In the genomic region with DNA sequence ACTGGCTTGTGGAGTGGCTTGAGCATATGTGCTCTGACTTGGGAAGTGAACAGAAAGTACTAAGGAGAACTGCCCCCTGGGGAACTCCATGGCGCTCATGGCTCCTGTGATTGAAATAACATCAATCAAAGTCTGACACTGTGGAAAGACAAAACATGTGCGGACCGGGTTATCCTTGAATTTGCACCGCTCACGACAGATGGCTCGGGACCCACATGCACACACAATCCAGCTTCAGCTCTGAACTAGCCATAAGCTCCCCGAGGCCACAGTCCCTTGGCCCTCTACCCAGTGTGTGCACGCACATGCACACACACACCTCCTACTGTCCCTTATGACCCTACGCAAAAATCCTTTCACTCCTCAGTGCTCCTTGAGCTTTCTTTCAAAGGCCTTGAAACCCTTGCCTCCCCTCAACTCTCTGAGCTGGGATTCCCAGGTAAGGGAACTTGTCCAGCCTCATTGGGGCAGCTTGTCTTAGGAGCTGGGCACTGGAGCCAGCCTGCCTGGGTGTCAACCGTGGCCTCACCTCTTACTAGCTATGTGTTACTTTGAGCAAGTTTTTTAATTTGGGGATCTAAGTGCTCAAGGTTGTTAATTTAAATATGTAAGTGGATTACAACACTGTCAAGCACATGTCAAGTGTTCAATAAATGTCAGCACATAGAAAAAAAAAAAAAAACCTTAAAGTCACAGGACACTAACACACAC, we compare ENCODE assay signal across 15 cellular contexts. TPM values are rescaled to one million over a fixed set of nuclear protein-coding genes. Genes with fewer than 3 reads are reported as not detected.
DNase-seq lines count a peak whose midpoint lies in the region; ATAC-seq and TF ChIP-seq lines count a peak whose summit lies in the region.
"Had no signal": no experiment of that assay in that cellular context is flagged by ENCODE, and none has a peak within 500 bp of the region (broad histone marks: within the 10 kb centered on the region; RNA-seq: fewer than 3 reads in every experiment).

No MANE protein-coding gene starts in this region.

- H2AFZ ChIP-seq in HCT116 (ENCODE audit: low read depth, low read length, poor library complexity, severe bottlenecking), result peak overlapping the region; percentile 90

- H3K27me3 ChIP-seq in Caco-2 (replicated peaks; ENCODE audit: control insufficient read depth, insufficient read depth, low read length) (no peaks in the 10 kb centered on the region), HCT116 (ENCODE audit: insufficient read depth, low read length) (no peaks in the 10 kb centered on the region)
- H3K27me3 ChIP-seq in naive thymus-derived CD4-positive, alpha-beta T cell (ENCODE audit: control insufficient read depth in 2 of 2, insufficient read depth in 2 of 2, low read length in 2 of 2), result no peaks in the 10 kb centered on the region
- H3K27me3 ChIP-seq: ascending aorta had no signal

- H3K27ac Mint-ChIP-seq in Caco-2 (ENCODE audit: unreplicated experiment), result no peak overlapping the region
- peak overlapping the region; percentile 99 for H3K27ac Mint-ChIP-seq in activated T-helper 1 cell treated with anti-CD3 and anti-CD28 coated beads, Interleukin-12 subunit alpha, Interleukin-12 subunit beta, Interleukin-2, Interleukin-4 antibody, amounts not matched to agents 30 ng/mL and 10 ng/mL and 1 ng/mL, durations not matched to agents 14 hours and 24 hours and 36 hours
- H3K27ac Mint-ChIP-seq in naive thymus-derived CD4-positive, alpha-beta T cell, result peak overlapping the region; percentile 88 to 99 (median 96)

- no peak overlapping the region for H3K9ac ChIP-seq in HCT116 (ENCODE audit: low read length)

- H3K27me3 Mint-ChIP-seq in Caco-2 (ENCODE audit: insufficient read depth, unreplicated experiment), result no peaks in the 10 kb centered on the region
- no peaks in the 10 kb centered on the region for H3K27me3 Mint-ChIP-seq in activated T-helper 1 cell treated with anti-CD3 and anti-CD28 coated beads, Interleukin-12 subunit alpha, Interleukin-12 subunit beta, Interleukin-2, Interleukin-4 antibody, amounts not matched to agents 30 ng/mL and 10 ng/mL and 1 ng/mL, durations not matched to agents 14 hours and 24 hours and 36 hours (ENCODE audit: insufficient read depth)
- H3K27me3 Mint-ChIP-seq in naive thymus-derived CD4-positive, alpha-beta T cell, result no peaks in the 10 kb centered on the region

- H4K20me1 ChIP-seq in HCT116 (ENCODE audit: insufficient read depth), result no peaks in the 10 kb centered on the region
- H4K20me1 ChIP-seq: BLaER1 treated with 17β-estradiol and CSF1 and Interleukin-3, amounts not matched to agents 10 nM and 100 nM had no signal

- CTCF ChIA-PET in Caco-2 (lab: Charles Lee), result interaction anchor here (0.7 to 3.0 kb wide), 5 partner anchors 11 to 92 kb away, joined by 3 to 13 read pairs (median 4); no protein-coding TSS in a partner anchor
- CTCF ChIA-PET in HCT116 (lab: Charles Lee), result interaction anchor here (1.4 to 2.9 kb wide), 4 partner anchors 38 to 92 kb away, joined by 4 to 27 read pairs (median 13); a partner anchor contains a TSS
- CTCF ChIA-PET in naive thymus-derived CD4-positive, alpha-beta T cell (lab: Charles Lee), result interaction anchor here (0.8 to 14.9 kb wide), 9 partner anchors 10 to 55 kb away, joined by 3 to 502 read pairs (median 28); a partner anchor contains a TSS

- H3K9me3 Mint-ChIP-seq in Caco-2 (ENCODE audit: unreplicated experiment), result no peaks in the 10 kb centered on the region
- no peaks in the 10 kb centered on the region for H3K9me3 Mint-ChIP-seq in activated T-helper 1 cell treated with anti-CD3 and anti-CD28 coated beads, Interleukin-12 subunit alpha, Interleukin-12 subunit beta, Interleukin-2, Interleukin-4 antibody, amounts not matched to agents 30 ng/mL and 10 ng/mL and 1 ng/mL, durations not matched to agents 14 hours and 24 hours and 36 hours
- no peaks in the 10 kb centered on the region for H3K9me3 Mint-ChIP-seq in naive thymus-derived CD4-positive, alpha-beta T cell

- peak overlapping the region; percentile 71 for H3K4me3 Mint-ChIP-seq in Caco-2 (ENCODE audit: unreplicated experiment)
- peak overlapping the region; percentile 90 for H3K4me3 Mint-ChIP-seq in activated T-helper 1 cell treated with anti-CD3 and anti-CD28 coated beads, Interleukin-12 subunit alpha, Interleukin-12 subunit beta, Interleukin-2, Interleukin-4 antibody, amounts not matched to agents 30 ng/mL and 10 ng/mL and 1 ng/mL, durations not matched to agents 14 hours and 24 hours and 36 hours
- H3K4me3 Mint-ChIP-seq in naive thymus-derived CD4-positive, alpha-beta T cell, result peak overlapping the region; percentile 71 to 97 (median 92)

- H3K4me1 Mint-ChIP-seq in Caco-2 (ENCODE audit: low read depth, unreplicated experiment), result no peaks in the 10 kb centered on the region
- peaks cover 67% of the 10 kb centered on the region for H3K4me1 Mint-ChIP-seq in activated T-helper 1 cell treated with anti-CD3 and anti-CD28 coated beads, Interleukin-12 subunit alpha, Interleukin-12 subunit beta, Interleukin-2, Interleukin-4 antibody, amounts not matched to agents 30 ng/mL and 10 ng/mL and 1 ng/mL, durations not matched to agents 14 hours and 24 hours and 36 hours (ENCODE audit: low read depth)
- peaks cover 28 to 72% (median 66%) of the 10 kb centered on the region in 7 donors for H3K4me1 Mint-ChIP-seq in naive thymus-derived CD4-positive, alpha-beta T cell

- RAD21 ChIA-PET in HCT116 (lab: Charles Lee; ENCODE audit: low non-redundant PET in 1 of 2, low total read pairs in 2 of 2, uncharacterized antibody in 2 of 2, unreplicated experiment in 2 of 2), result interaction anchor here in 1 of 2 experiments (0.9 kb wide), 1 partner anchor 56 kb away, joined by 3 read pairs; no protein-coding TSS in a partner anchor

- H3K9me2 ChIP-seq in HCT116 (ENCODE audit: insufficient read depth), result no peaks in the 10 kb centered on the region

- peaks cover 7% of the 10 kb centered on the region for H3K36me3 Mint-ChIP-seq in Caco-2 (ENCODE audit: insufficient read depth, unreplicated experiment)
- peaks cover 2% of the 10 kb centered on the region for H3K36me3 Mint-ChIP-seq in activated T-helper 1 cell treated with anti-CD3 and anti-CD28 coated beads, Interleukin-12 subunit alpha, Interleukin-12 subunit beta, Interleukin-2, Interleukin-4 antibody, amounts not matched to agents 30 ng/mL and 10 ng/mL and 1 ng/mL, durations not matched to agents 14 hours and 24 hours and 36 hours (ENCODE audit: low read depth)
- H3K36me3 Mint-ChIP-seq in naive thymus-derived CD4-positive, alpha-beta T cell, result peaks cover 0 to 19% (median 0%) of the 10 kb centered on the region in 5 donors

- intact Hi-C loops in Caco-2 (cut with micrococcal nuclease; ENCODE audit: unreplicated experiment) (loop anchor here (1.0 to 2.0 kb wide), 2 partner anchors 56 to 87 kb away; a partner anchor contains a TSS), HCT116 (cut with micrococcal nuclease) (no loop called here)
- intact Hi-C loops in activated T-helper 1 cell treated with anti-CD3 and anti-CD28 coated beads, Interleukin-12 subunit alpha, Interleukin-12 subunit beta, Interleukin-2, Interleukin-4 antibody, amounts not matched to agents 30 ng/mL and 10 ng/mL and 1 ng/mL, durations not matched to agents 14 hours and 24 hours and 36 hours (cut with micrococcal nuclease), result loop anchor here (1.0 to 10.0 kb wide), 3 partner anchors 37 to 129 kb away; a partner anchor contains a TSS
- intact Hi-C loops in naive thymus-derived CD4-positive, alpha-beta T cell (cut with micrococcal nuclease), result loop anchor here (5.0 to 10.0 kb wide), 3 partner anchors 36 to 267 kb away; a partner anchor contains a TSS

- no peak for TF ChIP-seq RAD21 in HCT116 (IDR thresholded peaks at IDR 0.05; ENCODE audit: low read depth)

- H3K36me3 ChIP-seq in Caco-2 (ENCODE audit: control insufficient read depth, insufficient read depth, low read length) (no peaks in the 10 kb centered on the region), HCT116 (ENCODE audit: control insufficient read depth in 1 of 2, insufficient read depth in 2 of 2, low read length in 2 of 2) (no peaks in the 10 kb centered on the region)
- H3K36me3 ChIP-seq in naive thymus-derived CD4-positive, alpha-beta T cell (ENCODE audit: control insufficient read depth in 2 of 3, insufficient read depth in 3 of 3, low read length in 3 of 3), result no peaks in the 10 kb centered on the region
- H3K36me3 ChIP-seq: ascending aorta; BLaER1 treated with 17β-estradiol and CSF1 and Interleukin-3, amounts not matched to agents 10 nM and 100 nM had no signal

- TF ChIP-seq CTCF in Caco-2 (IDR thresholded peaks at IDR 0.05; ENCODE audit: insufficient read depth in 1 of 2, low read depth in 1 of 2, low read length in 1 of 2, severe bottlenecking in 1 of 2, unreplicated experiment in 1 of 2) (no peak), HCT116 (IDR thresholded peaks at IDR 0.05 in 2 of 3, conservative IDR thresholded peaks at IDR 0.05 in 1 of 3; ENCODE audit: borderline replicate concordance in 1 of 3, insufficient read depth in 1 of 3, low read depth in 2 of 3, low read length in 2 of 3) (no peak)

- H3K4me2 ChIP-seq in HCT116 (ENCODE audit: low read length), result no peak overlapping the region

- no peak for TF ChIP-seq POLR2A in HCT116 (IDR thresholded peaks at IDR 0.05; ENCODE audit: borderline replicate concordance, extremely low read depth, insufficient read depth, insufficient read length)

- POLR2A ChIA-PET in Caco-2 (lab: Charles Lee) (no interaction called here), HCT116 (lab: Charles Lee) (interaction anchor here (1.1 kb wide), 1 partner anchor 54 kb away, joined by 3 read pairs; no protein-coding TSS in a partner anchor)
- POLR2A ChIA-PET in naive thymus-derived CD4-positive, alpha-beta T cell (lab: Charles Lee), result interaction anchor here (0.6 to 15.7 kb wide), 10 partner anchors 10 to 1835 kb away, joined by 3 to 1031 read pairs (median 14); a partner anchor contains a TSS

- no TSS peak for BruUV-seq in Caco-2 (replicated peaks; lab: Mats Ljungman, UMichigan)
- no TSS peak for BruUV-seq in HCT116 (replicated peaks; lab: Mats Ljungman, UMichigan)

- H3K4me1 ChIP-seq in Caco-2 (no peaks in the 10 kb centered on the region), HCT116 (ENCODE audit: control insufficient read depth in 1 of 2, insufficient read depth in 2 of 2, low read length in 2 of 2) (peaks cover 8 to 19% of the 10 kb centered on the region in 2 experiments; a peak in 3 of 4 replicates)
- peaks cover 22 to 65% of the 10 kb centered on the region in 2 donors for H3K4me1 ChIP-seq in naive thymus-derived CD4-positive, alpha-beta T cell (ENCODE audit: control insufficient read depth in 2 of 2, insufficient read depth in 2 of 2, low read length in 2 of 2)

- no peak overlapping the region for H3K27ac ChIP-seq in HCT116 (ENCODE audit: low read depth, low read length)
- H3K27ac ChIP-seq in naive thymus-derived CD4-positive, alpha-beta T cell (ENCODE audit: low read depth, low read length), result peak overlapping the region; percentile 80
- H3K27ac ChIP-seq: ascending aorta; BLaER1 treated with 17β-estradiol and CSF1 and Interleukin-3, amounts not matched to agents 10 nM and 100 nM had no signal

- no peak overlapping the region for H3K4me3 ChIP-seq in Caco-2 (ENCODE audit: low read depth, low read length)
- H3K4me3 ChIP-seq in HCT116 (replicated peaks in 1 of 2; ENCODE audit: low read depth in 1 of 2, low read length in 2 of 2), result no peak overlapping the region
- no peak overlapping the region for H3K4me3 ChIP-seq in naive thymus-derived CD4-positive, alpha-beta T cell (ENCODE audit: low read length)
- H3K4me3 ChIP-seq: ascending aorta had no signal

- ATAC-seq in HCT116, result no peak
- ATAC-seq in naive thymus-derived CD4-positive, alpha-beta T cell, result no peak
- ATAC-seq in HG02588 (IDR thresholded peaks at IDR 0.05; ENCODE audit: unreplicated experiment), result no peak

- H3K9me3 ChIP-seq in Caco-2 (no peaks in the 10 kb centered on the region), HCT116 (ENCODE audit: control insufficient read depth in 1 of 2, insufficient read depth in 1 of 2, low read depth in 1 of 2, low read length in 2 of 2) (no peaks in the 10 kb centered on the region)
- H3K9me3 ChIP-seq in naive thymus-derived CD4-positive, alpha-beta T cell (ENCODE audit: control insufficient read depth in 2 of 3, low read length in 3 of 3), result no peaks in the 10 kb centered on the region
- H3K9me3 ChIP-seq: ascending aorta; BLaER1 treated with 17β-estradiol and CSF1 and Interleukin-3, amounts not matched to agents 10 nM and 100 nM had no signal

- DNase-seq in Caco-2, result no peak
- DNase-seq in HCT116 (ENCODE audit: low read depth, low spot score), result no peak
- no peak for DNase-seq in activated T-helper 1 cell treated with anti-CD3 and anti-CD28 coated beads, Interleukin-12 subunit alpha, Interleukin-12 subunit beta, Interleukin-2, Interleukin-4 antibody, amounts not matched to agents 30 ng/mL and 10 ng/mL and 1 ng/mL, durations not matched to agents 14 hours and 24 hours and 36 hours (ENCODE audit: low spot score)
- peak in 1 of 9 donors; percentile 9 for DNase-seq in naive thymus-derived CD4-positive, alpha-beta T cell
- no peak for DNase-seq in NCI-H2227 (lab: John Stamatoyannopoulos, UW; ENCODE audit: unreplicated experiment)
- DNase-seq in stimulated activated CD8-positive, alpha-beta memory T cell treated with anti-CD3 and anti-CD28 coated beads, Interleukin-4, amount 100 ng/mL, for 48 hours, result no peak
- DNase-seq: activated T-cell treated with anti-CD3 and anti-CD28 coated beads, Interleukin-2, amount 50 U/mL, for 48 hours; cortex of kidney; NCI-H1694; NCI-H748 treated with DMSO at 0.1 percent for 48 hours; stimulated activated naive CD4-positive, alpha-beta T cell treated with Interleukin-2 at 50 U/mL for 16 hours; SW 1271 had no signal

- H3K79me2 ChIP-seq in HCT116 (ENCODE audit: insufficient read depth, low read length), result no peaks in the 10 kb centered on the region

RNA-seq across cellular contexts. Expression of a gene that starts 43.6 kb away (rescaled TPM):
- total RNA-seq in Caco-2 (2022), result 80.5 and 90.0 TPM in 2 replicates
- 70.6 TPM for total RNA-seq in HCT116 (2021; ENCODE audit: unreplicated experiment)
- 63.3 and 67.9 TPM in 2 replicates for polyA plus RNA-seq in HCT116 (2012)
- total RNA-seq in activated T-helper 1 cell treated with anti-CD3 and anti-CD28 coated beads, Interleukin-12 subunit alpha, Interleukin-12 subunit beta, Interleukin-2, Interleukin-4 antibody, amounts not matched to agents 30 ng/mL and 10 ng/mL and 1 ng/mL, durations not matched to agents 14 hours and 24 hours and 36 hours, result 89.6 and 93.6 TPM in 2 replicates
- 10 to 100 TPM; 26.3 to 72.9 (median 60.5) TPM for total RNA-seq in naive thymus-derived CD4-positive, alpha-beta T cell
- polyA plus RNA-seq in naive thymus-derived CD4-positive, alpha-beta T cell, result 10 to 100 TPM; 38.6 to 41.5 TPM

RNA-seq across cellular contexts. Expression of a gene that starts 52.5 kb away (rescaled TPM):
- total RNA-seq in Caco-2 (2022) (not detected in 2 replicates), HCT116 (2021; ENCODE audit: unreplicated experiment) (not detected)
- not detected in 2 replicates for polyA plus RNA-seq in HCT116 (2012)
- total RNA-seq in activated T-helper 1 cell treated with anti-CD3 and anti-CD28 coated beads, Interleukin-12 subunit alpha, Interleukin-12 subunit beta, Interleukin-2, Interleukin-4 antibody, amounts not matched to agents 30 ng/mL and 10 ng/mL and 1 ng/mL, durations not matched to agents 14 hours and 24 hours and 36 hours, result 264 and 272 TPM in 2 replicates
- 100 to 1,000 TPM; 124 to 575 (median 159) TPM for total RNA-seq in naive thymus-derived CD4-positive, alpha-beta T cell
- 100 to 1,000 TPM; 355 to 408 TPM for polyA plus RNA-seq in naive thymus-derived CD4-positive, alpha-beta T cell
- total RNA-seq: ascending aorta had no signal

Comparison
In these comparisons a context has a peak if more than half of its experiments do, and no peak if none do; other contexts are left out.
1. RNA of a gene that starts 52.5 kb away (total RNA-seq): 264 to 272 TPM in activated T-helper 1 cell treated with anti-CD3 and anti-CD28 coated beads, Interleukin-12 subunit alpha, Interleukin-12 subunit beta, Interleukin-2, Interleukin-4 antibody, amounts not matched to agents 30 ng/mL and 10 ng/mL and 1 ng/mL, durations not matched to agents 14 hours and 24 hours and 36 hours and 124 to 575 TPM in naive thymus-derived CD4-positive, alpha-beta T cell; not detected in HCT116 (single experiment) and not detected in Caco-2; every median in the first group is over 100 times any median in the second.
2. Peak in every context shown above with its lines, with median percentiles within 50 percentile points of each other: H3K4me3 Mint-ChIP-seq.